ENCODE assay signal across 15 cellular contexts in the genomic region with DNA sequence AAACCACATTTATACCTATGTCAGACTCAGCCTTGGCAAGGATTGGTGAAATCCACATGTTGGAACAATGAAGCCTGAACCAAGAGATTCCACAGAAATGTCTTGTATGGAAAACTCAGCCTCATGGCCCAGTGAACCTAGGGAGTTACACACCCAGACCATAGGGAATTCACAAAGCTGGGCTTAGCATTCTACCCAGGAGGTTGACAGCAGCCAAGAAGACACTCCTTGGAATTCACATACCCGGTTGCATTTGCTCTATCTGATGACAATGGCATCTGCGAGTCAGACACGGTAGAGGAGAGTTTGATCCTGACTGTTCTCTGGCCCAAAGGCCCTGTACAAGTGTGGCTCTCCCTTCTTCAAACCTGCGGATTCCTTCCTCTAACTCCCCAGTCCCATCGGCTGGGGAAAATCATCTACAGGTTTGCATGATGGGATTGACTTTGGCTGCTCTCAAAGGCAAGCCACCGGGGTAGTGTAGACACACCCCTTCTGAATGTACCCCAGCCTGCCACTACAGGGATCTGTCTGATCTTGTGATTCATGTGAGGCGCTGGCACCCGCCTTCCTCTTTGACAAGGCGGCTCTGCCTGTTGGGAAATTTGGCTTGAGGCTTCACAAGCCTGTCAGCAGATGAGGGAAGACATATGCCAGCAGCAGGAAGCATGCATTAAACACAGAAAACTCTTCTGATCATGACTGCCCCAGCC.
DNase-seq lines count a peak whose midpoint lies in the region; ATAC-seq and TF ChIP-seq lines count a peak whose summit lies in the region.
"Had no signal": no experiment of that assay in that cellular context is flagged by ENCODE, and none has a peak within 500 bp of the region (broad histone marks: within the 10 kb centered on the region; RNA-seq: fewer than 3 reads in every experiment).

No MANE protein-coding gene starts in this region.

- intact Hi-C loops in left ventricle myocardium inferior (cut with micrococcal nuclease) = no loop called here
- intact Hi-C loops in psoas muscle (cut with DNase I) = no loop called here

- H3K27me3 Mint-ChIP-seq in T-helper 17 cell = peaks cover 17% of the 10 kb centered on the region

- no peaks in the 10 kb centered on the region for H3K36me3 Mint-ChIP-seq in T-helper 17 cell (ENCODE audit: low read depth)

- H3K9me3 ChIP-seq in left ventricle myocardium inferior (replicated peaks) (no peaks in the 10 kb centered on the region), psoas muscle (no peaks in the 10 kb centered on the region), T-helper 17 cell (ENCODE audit: control insufficient read depth, low read length, poor library complexity, severe bottlenecking) (no peaks in the 10 kb centered on the region)
- H3K9me3 ChIP-seq: Caco-2, Peyer's patch, transverse colon had no signal

- H3K27me3 ChIP-seq in left ventricle myocardium inferior (ENCODE audit: low read depth) = peaks cover 17% of the 10 kb centered on the region
- H3K27me3 ChIP-seq in psoas muscle (ENCODE audit: insufficient read depth in 3 of 3, low read length in 2 of 3) = peaks cover 0 to 5% (median 0%) of the 10 kb centered on the region in 3 donors
- H3K27me3 ChIP-seq: Peyer's patch, transverse colon had no signal

- H3K4me1 Mint-ChIP-seq in T-helper 17 cell = no peaks in the 10 kb centered on the region

- H3K36me3 ChIP-seq in left ventricle myocardium inferior = no peaks in the 10 kb centered on the region
- no peaks in the 10 kb centered on the region for H3K36me3 ChIP-seq in psoas muscle (ENCODE audit: insufficient read depth in 1 of 2, low read depth in 1 of 2)
- H3K36me3 ChIP-seq: Peyer's patch, transverse colon had no signal

- DNase-seq in DMS 273 treated with DMSO at 0.1 percent for 48 hours (lab: John Stamatoyannopoulos, UW) (peak; percentile 41), cerebellum (ENCODE audit: low spot score) (peak; percentile 62), left ventricle myocardium inferior (peak; percentile 61), psoas muscle (peak; percentile 22 to 61), T-helper 17 cell (no peak), T-helper 9 cell (no peak)
- DNase-seq: activated CD8-positive, alpha-beta memory T cell treated with anti-CD3 and anti-CD28 coated beads, Interleukin-2, amount 50 U/mL, for 48 hours; activated naive CD4-positive, alpha-beta T cell treated with anti-CD3 and anti-CD28 coated beads for 36 hours; Caco-2; midbrain; NCI-H82; transverse colon had no signal

- H3K4me1 ChIP-seq in left ventricle myocardium inferior (peaks cover 4% of the 10 kb centered on the region), psoas muscle (no peaks in the 10 kb centered on the region)
- H3K4me1 ChIP-seq: Caco-2, Peyer's patch had no signal

- H3K4me3 ChIP-seq in left ventricle myocardium inferior (no peak overlapping the region), psoas muscle (no peak overlapping the region)
- H3K4me3 ChIP-seq: Peyer's patch, transverse colon had no signal

- no peak overlapping the region for H3K27ac Mint-ChIP-seq in T-helper 17 cell
- H3K27ac Mint-ChIP-seq: activated naive CD4-positive, alpha-beta T cell treated with anti-CD3 and anti-CD28 coated beads for 36 hours had no signal

- no peak overlapping the region for H3K4me3 Mint-ChIP-seq in T-helper 17 cell
- H3K4me3 Mint-ChIP-seq: activated naive CD4-positive, alpha-beta T cell treated with anti-CD3 and anti-CD28 coated beads for 36 hours had no signal

- no peak for TF ChIP-seq CTCF in left ventricle myocardium inferior (IDR thresholded peaks at IDR 0.05; ENCODE audit: borderline replicate concordance)
- TF ChIP-seq CTCF in psoas muscle (IDR thresholded peaks at IDR 0.05) = no peak

- ATAC-seq in psoas muscle (no peak), T-helper 17 cell (no peak), GM18502 (IDR thresholded peaks at IDR 0.05; ENCODE audit: poor library complexity, unreplicated experiment) (no peak), HG02840 (IDR thresholded peaks at IDR 0.05; ENCODE audit: low FRiP score, unreplicated experiment) (no peak)

- H3K27ac ChIP-seq in left ventricle myocardium inferior (replicated peaks) (no peak overlapping the region), psoas muscle (no peak overlapping the region)
- H3K27ac ChIP-seq: Peyer's patch, transverse colon had no signal

- WGBS in psoas muscle, 3 donors = 39 to 43% (median 40%) methylated on average over 9 of the region's 9 CpGs

Comparison
In these comparisons a context has a peak if more than half of its experiments do, and no peak if none do; other contexts are left out.
1. DNase-seq: peak in DMS 273 treated with DMSO at 0.1 percent for 48 hours (single experiment), cerebellum (single experiment), left ventricle myocardium inferior (single experiment) and psoas muscle (2 of 2); none in T-helper 17 cell (0 of 3) and T-helper 9 cell (single experiment).